Comparison of ENCODE assay signal across 26 cellular contexts in the genomic region with DNA sequence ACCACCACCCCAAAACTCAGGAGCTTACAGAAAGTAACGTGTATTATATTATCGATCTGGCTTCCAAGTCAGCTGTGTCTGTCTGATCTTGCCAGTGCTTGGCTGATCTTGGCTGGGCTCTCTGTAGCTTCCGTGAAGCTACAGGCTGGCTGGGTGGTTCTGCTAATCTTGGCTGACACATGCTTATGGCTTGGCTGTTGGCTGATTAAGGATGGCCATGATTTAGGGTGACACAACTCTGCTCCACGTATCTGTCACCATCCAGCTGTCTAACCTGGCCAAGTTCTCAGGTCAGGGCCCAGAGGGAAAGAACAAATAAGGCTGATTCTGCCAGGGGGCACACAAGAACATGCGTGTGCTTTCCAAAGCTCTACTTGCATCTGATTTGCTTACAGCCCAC.
"Had no signal": no experiment of that assay in that cellular context is flagged by ENCODE, and none has a peak within 500 bp of the region (broad histone marks: within the 10 kb centered on the region; RNA-seq: fewer than 3 reads in every experiment).

No MANE protein-coding gene starts in this region.

- H3K9me3 ChIP-seq: adrenal gland, ascending aorta, mucosa of descending colon, tibial artery had no signal

- H3K4me1 Mint-ChIP-seq: memory B cell; stimulated activated effector memory CD8-positive, alpha-beta T cell treated with anti-CD3 and anti-CD28 coated beads, Interleukin-12 subunit alpha, Interleukin-12 subunit beta, amount 100 ng/mL, for 72 hours; stimulated activated naive CD8-positive, alpha-beta T cell treated with anti-CD3 and anti-CD28 coated beads, Interleukin-15, amount 100 ng/mL, for 72 hours had no signal

- H3K27ac Mint-ChIP-seq: activated naive CD8-positive, alpha-beta T cell; activated T-helper 2 cell treated with anti-CD3 and anti-CD28 coated beads, Interferon-gamma antibody, Interleukin-2, Interleukin-4, amounts not matched to agents 10 μg/mL and 5 μg/mL and 100 μg/mL, durations not matched to agents 14 hours and 24 hours and 36 hours; memory B cell; stimulated activated effector memory CD8-positive, alpha-beta T cell treated with anti-CD3 and anti-CD28 coated beads, Interleukin-12 subunit alpha, Interleukin-12 subunit beta, amount 100 ng/mL, for 72 hours; stimulated activated naive CD8-positive, alpha-beta T cell treated with anti-CD3 and anti-CD28 coated beads, Interleukin-15, amount 100 ng/mL, for 72 hours; WTC11 had no signal

- H3K27ac ChIP-seq: adrenal gland, ascending aorta, brain microvascular endothelial cell, gastroesophageal sphincter, tibial artery had no signal

- H3K4me3 ChIP-seq: adrenal gland, ascending aorta, gastroesophageal sphincter, mucosa of descending colon, tibial artery had no signal

- H3K36me3 Mint-ChIP-seq: activated naive CD8-positive, alpha-beta T cell; memory B cell; stimulated activated effector memory CD8-positive, alpha-beta T cell treated with anti-CD3 and anti-CD28 coated beads, Interleukin-12 subunit alpha, Interleukin-12 subunit beta, amount 100 ng/mL, for 72 hours had no signal

- DNase-seq: activated CD8-positive, alpha-beta memory T cell treated with anti-CD3 and anti-CD28 coated beads for 24 hours; activated CD8-positive, alpha-beta memory T cell treated with anti-CD3 and anti-CD28 coated beads, Interleukin-2, amount 50 U/mL, for 4 hours; activated naive CD4-positive, alpha-beta T cell; activated T-cell treated with anti-CD3 and anti-CD28 coated beads, Interleukin-2, amount 50 U/mL, for 4 hours; adrenal gland; brain microvascular endothelial cell; caudate nucleus; dermis blood vessel endothelial cell; effector CD8-positive, alpha-beta T cell; head of caudate nucleus; hypothalamus; mucosa of descending colon; small intestine; stimulated activated CD4-positive, alpha-beta T cell treated with anti-CD3 and anti-CD28 coated beads, Interleukin-2, amount 100 ng/mL, for 24 hours; stimulated activated naive CD8-positive, alpha-beta T cell treated with anti-CD3 and anti-CD28 coated beads, Interleukin-15, amount 100 ng/mL, for 72 hours; tibial artery had no signal

- H3K9me3 Mint-ChIP-seq: activated T-cell treated with anti-CD3 and anti-CD28 coated beads, Interleukin-2, amount 50 U/mL, for 4 hours; neural crest cell; stimulated activated naive CD8-positive, alpha-beta T cell treated with anti-CD3 and anti-CD28 coated beads, Interleukin-15, amount 100 ng/mL, for 72 hours had no signal

- H3K27me3 ChIP-seq: adrenal gland, ascending aorta, brain microvascular endothelial cell, gastroesophageal sphincter, tibial artery had no signal

- FAIRE-seq: islet of Langerhans, small intestine, TTC549 had no signal

- H3K4me1 ChIP-seq: adrenal gland, gastroesophageal sphincter had no signal

- H3K27me3 Mint-ChIP-seq: activated naive CD8-positive, alpha-beta T cell; memory B cell; stimulated activated naive CD8-positive, alpha-beta T cell treated with anti-CD3 and anti-CD28 coated beads, Interleukin-15, amount 100 ng/mL, for 72 hours had no signal

- H3K4me3 Mint-ChIP-seq: activated naive CD8-positive, alpha-beta T cell; activated T-cell treated with anti-CD3 and anti-CD28 coated beads, Interleukin-2, amount 50 U/mL, for 4 hours; memory B cell; neural crest cell; stimulated activated effector memory CD8-positive, alpha-beta T cell treated with anti-CD3 and anti-CD28 coated beads, Interleukin-12 subunit alpha, Interleukin-12 subunit beta, amount 100 ng/mL, for 72 hours; stimulated activated naive CD8-positive, alpha-beta T cell treated with anti-CD3 and anti-CD28 coated beads, Interleukin-15, amount 100 ng/mL, for 72 hours; WTC11 had no signal

- H3K36me3 ChIP-seq: adrenal gland, ascending aorta, brain microvascular endothelial cell, gastroesophageal sphincter, tibial artery had no signal
